8 cellular contexts compared by ENCODE assay signal in genomic region chr11:8959546-8960166, GRCh38.
A peak's percentile ranks its signal among the peaks of the same experiment; 100 is the strongest.
DNase-seq lines count a peak whose midpoint lies in the region; ATAC-seq lines count a peak whose summit lies in the region.

No MANE protein-coding gene starts in this region.

- DNase-seq in DMS114 treated with DMSO at 0.1 percent for 48 hours (lab: John Stamatoyannopoulos, UW; ENCODE audit: unreplicated experiment) (peak; percentile 51), NOMO-1 treated with dmso at 0.1 percent for 144 hours (lab: John Stamatoyannopoulos, UW; ENCODE audit: unreplicated experiment) (peak; percentile 10), astrocyte of the hippocampus (ENCODE audit: low read depth, low spot score) (peak; percentile 87), islet precursor cell (peak; percentile 57)
- peak; percentile 21 for DNase-seq in stimulated activated naive CD8-positive, alpha-beta T cell treated with anti-CD3 and anti-CD28 coated beads, Interleukin-15, Interleukin-2, amounts not matched to agents 100 U/mL and 50 U/mL, for 24 hours

- ATAC-seq in GM18870 (IDR thresholded peaks at IDR 0.05; ENCODE audit: unreplicated experiment) (peak; percentile 71), HG03442 (IDR thresholded peaks at IDR 0.05; ENCODE audit: unreplicated experiment) (peak; percentile 38), HG03457 (IDR thresholded peaks at IDR 0.05; ENCODE audit: unreplicated experiment) (no peak)
- ATAC-seq in stimulated activated naive CD8-positive, alpha-beta T cell treated with anti-CD3 and anti-CD28 coated beads, Interleukin-15, Interleukin-2, amounts not matched to agents 100 U/mL and 50 U/mL, for 24 hours = peak; percentile 38

Comparison
In these comparisons a context has a peak if more than half of its experiments do, and no peak if none do; other contexts are left out.
1. DNase-seq: peak in every context shown above with its lines; median percentile 87 in astrocyte of the hippocampus; 57 in islet precursor cell; 51 in DMS114 treated with DMSO at 0.1 percent for 48 hours; 21 in stimulated activated naive CD8-positive, alpha-beta T cell treated with anti-CD3 and anti-CD28 coated beads, Interleukin-15, Interleukin-2, amounts not matched to agents 100 U/mL and 50 U/mL, for 24 hours; 10 in NOMO-1 treated with dmso at 0.1 percent for 144 hours.